32 cellular contexts compared by ENCODE assay signal in genomic region chr10:12377891-12378290, GRCh38.
"Had no signal": no experiment of that assay in that cellular context is flagged by ENCODE, and none has a peak within 500 bp of the region (broad histone marks: within the 10 kb centered on the region; RNA-seq: fewer than 3 reads in every experiment).

No MANE protein-coding gene starts in this region.

- H3K27me3 Mint-ChIP-seq: activated CD4-positive, alpha-beta memory T cell treated with anti-CD3 and anti-CD28 coated beads for 36 hours; activated T-helper 17 cell treated with anti-CD3 and anti-CD28 coated beads, Interleukin-2, amount 50 U/mL, for 72 hours; brain; naive thymus-derived CD4-positive, alpha-beta T cell had no signal

- ATAC-seq: activated naive CD4-positive, alpha-beta T cell treated with anti-CD3 and anti-CD28 coated beads, Interleukin-2, amount 50 U/mL, for 72 hours; activated T-helper 17 cell treated with anti-CD3 and anti-CD28 coated beads, Interleukin-2, amount 50 U/mL, for 72 hours; gastrocnemius medialis; left colon; naive thymus-derived CD4-positive, alpha-beta T cell; stimulated activated naive CD8-positive, alpha-beta T cell treated with anti-CD3 and anti-CD28 coated beads, Interleukin-15, Interleukin-2, amounts not matched to agents 100 U/mL and 50 U/mL, for 24 hours had no signal

- H3K9ac ChIP-seq: neural progenitor cell, SK-N-SH had no signal

- H3K27ac Mint-ChIP-seq: activated CD4-positive, alpha-beta memory T cell treated with anti-CD3 and anti-CD28 coated beads for 36 hours; activated CD4-positive, alpha-beta T cell treated with anti-CD3 and anti-CD28 coated beads, Interleukin-2, amount 10 ng/mL, durations not matched to agents 24 days and 14 days; activated T-helper 17 cell treated with anti-CD3 and anti-CD28 coated beads, Interleukin-2, amount 50 U/mL, for 72 hours; brain; naive thymus-derived CD4-positive, alpha-beta T cell; neural progenitor cell; T-helper 1 cell treated with Interleukin-12 subunit alpha and Interleukin-12 subunit beta and Interleukin-4 antibody, amounts not matched to agents 30 μg/mL and 1 μg/mL, for 36 hours had no signal

- H3K36me3 ChIP-seq: ascending aorta, cardiac muscle cell, gastrocnemius medialis, neural progenitor cell, right atrium auricular region, spleen, upper lobe of left lung, WERI-Rb-1 had no signal

- DNase-seq: activated CD4-positive, alpha-beta memory T cell treated with anti-CD3 and anti-CD28 coated beads for 36 hours; activated CD4-positive, alpha-beta T cell treated with anti-CD3 and anti-CD28 coated beads, Interleukin-2, amount 10 ng/mL, durations not matched to agents 24 days and 14 days; activated CD4-positive, CD25-positive, alpha-beta regulatory T cell treated with anti-CD3 and anti-CD28 coated beads, Interleukin-2, amount 50 U/mL, for 72 hours; activated CD8-positive, alpha-beta memory T cell treated with anti-CD3 and anti-CD28 coated beads, Interleukin-2, amount 50 U/mL, for 4 hours; activated naive CD4-positive, alpha-beta T cell; activated T-cell treated with anti-CD3 and anti-CD28 coated beads, Interleukin-2, amount 50 U/mL, for 1 hour; effector memory CD4-positive, alpha-beta T cell; gastrocnemius medialis; hippocampal formation; kidney; left colon; mammary epithelial cell; midbrain; naive thymus-derived CD4-positive, alpha-beta T cell; SK-N-SH; spleen; stimulated activated CD4-positive, alpha-beta T cell treated with anti-CD3 and anti-CD28 coated beads, Interleukin-2, amount 100 ng/mL, for 48 hours; stimulated activated naive CD8-positive, alpha-beta T cell treated with anti-CD3 and anti-CD28 coated beads, Interleukin-15, Interleukin-2, amounts not matched to agents 100 U/mL and 50 U/mL, for 24 hours; SW 1271; T-helper 9 cell; upper lobe of left lung; WERI-Rb-1 had no signal

- H3K4me1 ChIP-seq: ascending aorta, gastrocnemius medialis, neural progenitor cell, upper lobe of left lung had no signal

- H3K9me3 ChIP-seq: ascending aorta, gastrocnemius medialis, right atrium auricular region, SK-N-SH, spleen, upper lobe of left lung had no signal

- H3K36me3 Mint-ChIP-seq: activated CD4-positive, alpha-beta memory T cell treated with anti-CD3 and anti-CD28 coated beads for 36 hours; activated naive CD4-positive, alpha-beta T cell treated with anti-CD3 and anti-CD28 coated beads, Interleukin-2, amount 50 U/mL, for 72 hours; neural progenitor cell had no signal

- H3K4me3 ChIP-seq: ascending aorta, cardiac muscle cell, coronary artery, dorsolateral prefrontal cortex, gastrocnemius medialis, neural progenitor cell, right atrium auricular region, spleen, upper lobe of left lung had no signal

- H3K9me3 Mint-ChIP-seq: activated CD4-positive, alpha-beta memory T cell treated with anti-CD3 and anti-CD28 coated beads for 36 hours; activated CD4-positive, alpha-beta T cell treated with anti-CD3 and anti-CD28 coated beads, Interleukin-2, amount 10 ng/mL, durations not matched to agents 24 days and 14 days; activated naive CD4-positive, alpha-beta T cell treated with anti-CD3 and anti-CD28 coated beads, Interleukin-2, amount 50 U/mL, for 72 hours; activated T-helper 17 cell treated with anti-CD3 and anti-CD28 coated beads, Interleukin-2, amount 50 U/mL, for 72 hours; naive thymus-derived CD4-positive, alpha-beta T cell; neural progenitor cell; T-helper 1 cell treated with Interleukin-12 subunit alpha and Interleukin-12 subunit beta and Interleukin-4 antibody, amounts not matched to agents 30 μg/mL and 1 μg/mL, for 36 hours had no signal

- H3K27me3 ChIP-seq: ascending aorta, cardiac muscle cell, dorsolateral prefrontal cortex, gastrocnemius medialis, neural progenitor cell, right atrium auricular region, spleen, upper lobe of left lung had no signal

- H2AFZ ChIP-seq: neural progenitor cell had no signal

- H3K27ac ChIP-seq: ascending aorta, cardiac muscle cell, coronary artery, dorsolateral prefrontal cortex, gastrocnemius medialis, neural progenitor cell, right atrium auricular region, spleen, upper lobe of left lung, WERI-Rb-1 had no signal

- H3K4me3 Mint-ChIP-seq: activated CD4-positive, alpha-beta memory T cell treated with anti-CD3 and anti-CD28 coated beads for 36 hours; activated CD4-positive, alpha-beta T cell treated with anti-CD3 and anti-CD28 coated beads, Interleukin-2, amount 10 ng/mL, durations not matched to agents 24 days and 14 days; activated T-helper 17 cell treated with anti-CD3 and anti-CD28 coated beads, Interleukin-2, amount 50 U/mL, for 72 hours; brain; naive thymus-derived CD4-positive, alpha-beta T cell; neural progenitor cell; T-helper 1 cell treated with Interleukin-12 subunit alpha and Interleukin-12 subunit beta and Interleukin-4 antibody, amounts not matched to agents 30 μg/mL and 1 μg/mL, for 36 hours had no signal

- H3K4me2 ChIP-seq: neural progenitor cell, SK-N-SH had no signal
